In genomic region chr7:37832194-37832593, GRCh38 we compare ENCODE assay signal across 8 cellular contexts. TPM values are rescaled to one million over a fixed set of nuclear protein-coding genes. Genes with fewer than 3 reads are reported as not detected.
DNase-seq lines count a peak whose midpoint lies in the region; ATAC-seq and TF ChIP-seq lines count a peak whose summit lies in the region.
"Had no signal": no experiment of that assay in that cellular context is flagged by ENCODE, and none has a peak within 500 bp of the region (broad histone marks: within the 10 kb centered on the region; RNA-seq: fewer than 3 reads in every experiment).

No MANE protein-coding gene starts in this region.

- peak overlapping the region in 1 of 2 donors; percentile 80 for H3K27ac Mint-ChIP-seq in natural killer cell treated with Interleukin-12 subunit alpha and Interleukin-12 subunit beta and Interleukin-15 and Interleukin-18, amount 100 ng/mL, for 72 hours

- ATAC-seq in GM18505 (IDR thresholded peaks at IDR 0.05; ENCODE audit: unreplicated experiment), result peak; percentile 89
- ATAC-seq in HG02610 (IDR thresholded peaks at IDR 0.05; ENCODE audit: unreplicated experiment), result peak; percentile 92
- ATAC-seq in natural killer cell treated with Interleukin-12 subunit alpha and Interleukin-12 subunit beta and Interleukin-15 and Interleukin-18, amount 100 ng/mL, for 72 hours, result peak; percentile 72 to 81

- no peaks in the 10 kb centered on the region for H3K9me3 Mint-ChIP-seq in natural killer cell treated with Interleukin-12 subunit alpha and Interleukin-12 subunit beta and Interleukin-15 and Interleukin-18, amount 100 ng/mL, for 72 hours

- no peak for TF ChIP-seq POLR2A in GM18505 (IDR thresholded peaks at IDR 0.05; ENCODE audit: borderline replicate concordance, extremely low read depth, insufficient read depth, insufficient read length)

- H3K27me3 ChIP-seq in colonic mucosa, result no peaks in the 10 kb centered on the region
- no peaks in the 10 kb centered on the region for H3K27me3 ChIP-seq in effector memory CD4-positive, alpha-beta T cell (replicated peaks; ENCODE audit: control insufficient read depth, insufficient read depth, low read length, poor library complexity, severe bottlenecking)
- H3K27me3 ChIP-seq: suprapubic skin had no signal

- peak overlapping the region; percentile 88 for H3K4me3 Mint-ChIP-seq in natural killer cell treated with Interleukin-12 subunit alpha and Interleukin-12 subunit beta and Interleukin-15 and Interleukin-18, amount 100 ng/mL, for 72 hours

- no peaks in the 10 kb centered on the region for H3K4me1 ChIP-seq in colonic mucosa
- H3K4me1 ChIP-seq in effector memory CD4-positive, alpha-beta T cell (ENCODE audit: control insufficient read depth, insufficient read depth, low read length, poor library complexity, severe bottlenecking), result no peaks in the 10 kb centered on the region

- H3K4me1 Mint-ChIP-seq in natural killer cell treated with Interleukin-12 subunit alpha and Interleukin-12 subunit beta and Interleukin-15 and Interleukin-18, amount 100 ng/mL, for 72 hours (ENCODE audit: low read depth in 2 of 2), result peaks cover 15 to 16% of the 10 kb centered on the region in 2 donors

- intact Hi-C loops in colonic mucosa (cut with DNase I), result loop anchor here (5.0 to 10.0 kb wide), 2 partner anchors 545 to 597 kb away; no protein-coding TSS in a partner anchor

- no peak for TF ChIP-seq CTCF in colonic mucosa (IDR thresholded peaks at IDR 0.05)

- H3K27me3 Mint-ChIP-seq in natural killer cell treated with Interleukin-12 subunit alpha and Interleukin-12 subunit beta and Interleukin-15 and Interleukin-18, amount 100 ng/mL, for 72 hours, result no peaks in the 10 kb centered on the region

- no peaks in the 10 kb centered on the region for H3K36me3 ChIP-seq in colonic mucosa
- no peaks in the 10 kb centered on the region for H3K36me3 ChIP-seq in effector memory CD4-positive, alpha-beta T cell (ENCODE audit: control insufficient read depth, insufficient read depth, low read length)
- H3K36me3 ChIP-seq: suprapubic skin had no signal

- no peak overlapping the region for H3K9ac ChIP-seq in colonic mucosa (ENCODE audit: low read depth in 2 of 2, low read length in 2 of 2)

- no peaks in the 10 kb centered on the region for H3K36me3 Mint-ChIP-seq in natural killer cell treated with Interleukin-12 subunit alpha and Interleukin-12 subunit beta and Interleukin-15 and Interleukin-18, amount 100 ng/mL, for 72 hours

- H3K9me3 ChIP-seq in colonic mucosa, result no peaks in the 10 kb centered on the region
- no peaks in the 10 kb centered on the region for H3K9me3 ChIP-seq in effector memory CD4-positive, alpha-beta T cell (ENCODE audit: control insufficient read depth, low read length)
- H3K9me3 ChIP-seq: suprapubic skin had no signal

- H3K27ac ChIP-seq in colonic mucosa, result no peak overlapping the region
- no peak overlapping the region for H3K27ac ChIP-seq in effector memory CD4-positive, alpha-beta T cell (ENCODE audit: insufficient read depth, low read length, poor library complexity, severe bottlenecking)
- H3K27ac ChIP-seq: suprapubic skin had no signal

- DNase-seq in NCI-H187 treated with DMSO at 0.1 percent for 48 hours (lab: John Stamatoyannopoulos, UW), result peak; percentile 16
- peak; percentile 64 for DNase-seq in colonic mucosa
- DNase-seq in natural killer cell treated with Interleukin-12 subunit alpha and Interleukin-12 subunit beta and Interleukin-15 and Interleukin-18, amount 100 ng/mL, for 72 hours (ENCODE audit: low spot score), result no peak
- no peak for DNase-seq in HuH-7.5 (ENCODE audit: low spot score)
- no peak for DNase-seq in effector memory CD4-positive, alpha-beta T cell

- H3K4me3 ChIP-seq in colonic mucosa, result no peak overlapping the region
- no peak overlapping the region for H3K4me3 ChIP-seq in effector memory CD4-positive, alpha-beta T cell (ENCODE audit: insufficient read depth, low read depth, low read length, poor library complexity, severe bottlenecking)
- H3K4me3 ChIP-seq: suprapubic skin had no signal

RNA-seq across cellular contexts. Expression of gene NME8, which starts 16.2 kb away (rescaled TPM):
- not detected for total RNA-seq in colonic mucosa
- total RNA-seq in natural killer cell treated with Interleukin-12 subunit alpha and Interleukin-12 subunit beta and Interleukin-15 and Interleukin-18, amount 100 ng/mL, for 72 hours, result not detected

Comparison
In these comparisons a context has a peak if more than half of its experiments do, and no peak if none do; other contexts are left out.
1. DNase-seq: peak in NCI-H187 treated with DMSO at 0.1 percent for 48 hours (single experiment) and colonic mucosa (single experiment); none in natural killer cell treated with Interleukin-12 subunit alpha and Interleukin-12 subunit beta and Interleukin-15 and Interleukin-18, amount 100 ng/mL, for 72 hours (single experiment), HuH-7.5 (single experiment) and effector memory CD4-positive, alpha-beta T cell (0 of 3).
2. Peak in every context shown above with its lines, with median percentiles within 50 percentile points of each other: ATAC-seq.